In the genomic region with DNA sequence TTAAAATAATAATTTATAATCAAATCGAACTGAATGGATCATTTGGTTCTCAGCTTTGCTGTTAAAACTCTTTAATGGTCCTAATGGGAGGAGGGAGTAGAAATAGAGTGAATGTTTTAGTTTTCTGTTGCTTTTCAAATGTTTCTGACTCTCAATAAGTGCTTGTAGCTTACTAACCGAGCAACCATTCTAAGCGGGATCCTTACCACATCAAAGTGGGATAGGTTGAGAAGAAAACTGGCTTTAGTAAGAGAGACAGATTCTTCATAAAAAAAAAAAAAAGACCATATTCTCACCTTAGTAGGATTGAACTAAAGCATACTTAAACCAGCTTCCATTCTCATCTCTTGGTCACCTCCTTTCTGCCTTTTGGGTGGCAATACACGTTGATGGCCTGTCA, we compare ENCODE assay signal across 25 cellular contexts.
"Had no signal": no experiment of that assay in that cellular context is flagged by ENCODE, and none has a peak within 500 bp of the region (broad histone marks: within the 10 kb centered on the region; RNA-seq: fewer than 3 reads in every experiment).

No MANE protein-coding gene starts in this region.

- H3K4me1 ChIP-seq: pancreas, parathyroid adenoma, prostate gland, psoas muscle, right atrium auricular region, right lobe of liver had no signal

- H2AFZ ChIP-seq: neural progenitor cell, parathyroid adenoma had no signal

- H3K9me3 ChIP-seq: neutrophil, ovary, pancreas, prostate gland, psoas muscle, right atrium auricular region, right lobe of liver, sigmoid colon, spleen had no signal

- ATAC-seq: naive thymus-derived CD8-positive, alpha-beta T cell; natural killer cell; natural killer cell treated with Interleukin-12 subunit alpha and Interleukin-12 subunit beta and Interleukin-15 and Interleukin-18, amount 100 ng/mL, for 72 hours; psoas muscle; right cardiac atrium; right lobe of liver; sciatic nerve had no signal

- H3K9ac ChIP-seq: neural progenitor cell, parathyroid adenoma had no signal

- H3K4me2 ChIP-seq: neural progenitor cell, smooth muscle cell had no signal

- H3K27me3 ChIP-seq: ovary, pancreas, right atrium auricular region, right lobe of liver, sigmoid colon, spleen had no signal

- H3K36me3 ChIP-seq: neural progenitor cell, neutrophil, ovary, pancreas, prostate gland, right atrium auricular region, right lobe of liver, sigmoid colon, spleen had no signal

- H3K4me3 ChIP-seq: neural progenitor cell, ovary, pancreas, prostate gland, psoas muscle, right atrium auricular region, right lobe of liver, sigmoid colon, skin epidermis, smooth muscle cell, spleen had no signal

- DNase-seq: naive thymus-derived CD8-positive, alpha-beta T cell; natural killer cell; nucleus accumbens; occipital lobe; ovary; posterior cingulate gyrus; psoas muscle; right cardiac atrium; right lobe of liver; sigmoid colon; spleen; stimulated activated CD4-positive, alpha-beta T cell treated with anti-CD3 and anti-CD28 coated beads, Interleukin-12 subunit alpha, Interleukin-12 subunit beta, amount 100 ng/mL, for 4 hours; stimulated activated CD4-positive, alpha-beta T cell treated with anti-CD3 and anti-CD28 coated beads, Interleukin-15, amount 100 ng/mL, for 24 hours; stimulated activated CD4-positive, alpha-beta T cell treated with anti-CD3 and anti-CD28 coated beads, Interleukin-1b, Interleukin-23, amount 100 ng/mL, for 48 hours; stimulated activated CD4-positive, alpha-beta T cell treated with anti-CD3 and anti-CD28 coated beads, Interleukin-2, amount 100 ng/mL, for 24 hours had no signal

- H3K79me2 ChIP-seq: parathyroid adenoma had no signal

- H3K27ac ChIP-seq: neural progenitor cell, neutrophil, ovary, pancreas, parathyroid adenoma, prostate gland, psoas muscle, right atrium auricular region, right lobe of liver, sigmoid colon, skin epidermis, spleen had no signal
